ENCODE assay signal across 8 cellular contexts in genomic region chr11:57758174-57758573, GRCh38. TPM values are rescaled to one million over a fixed set of nuclear protein-coding genes. Genes with fewer than 3 reads are reported as not detected.
"Had no signal": no experiment of that assay in that cellular context is flagged by ENCODE, and none has a peak within 500 bp of the region (broad histone marks: within the 10 kb centered on the region; RNA-seq: fewer than 3 reads in every experiment).

No MANE protein-coding gene starts in this region.

- ATAC-seq: K562 had no signal

- DNase-seq: GM23248, GOT3, H7, IMR-90, KG1 had no signal

RNA-seq across cellular contexts. Expression of gene BTBD18, which starts 6.6 kb away (rescaled TPM):
- total RNA-seq: GM23248, H4, H7, HT1080, IMR-90, K562 had no signal
